In genomic region chr11:102314784-102315183, GRCh38 we compare ENCODE assay signal across 1 cellular context.
TF ChIP-seq lines count a peak whose summit lies in the region.

No MANE protein-coding gene starts in this region.

TF ChIP-seq in SK-N-SH treated with all-trans-retinoic acid at 6 μM for 48 hours, 23 proteins besides CTCF, POLR2A, EP300 and RAD21 (continued from another document):
- no peak for TF ChIP-seq CSRNP3 (CRISPR knock-in tag; IDR thresholded peaks at IDR 0.05)
- TF ChIP-seq ESRRG (CRISPR knock-in tag; IDR thresholded peaks at IDR 0.05), result no peak
- no peak for TF ChIP-seq GLIS3 (CRISPR knock-in tag; IDR thresholded peaks at IDR 0.05)
